ENCODE assay signal across 1 cellular context in the genomic region with DNA sequence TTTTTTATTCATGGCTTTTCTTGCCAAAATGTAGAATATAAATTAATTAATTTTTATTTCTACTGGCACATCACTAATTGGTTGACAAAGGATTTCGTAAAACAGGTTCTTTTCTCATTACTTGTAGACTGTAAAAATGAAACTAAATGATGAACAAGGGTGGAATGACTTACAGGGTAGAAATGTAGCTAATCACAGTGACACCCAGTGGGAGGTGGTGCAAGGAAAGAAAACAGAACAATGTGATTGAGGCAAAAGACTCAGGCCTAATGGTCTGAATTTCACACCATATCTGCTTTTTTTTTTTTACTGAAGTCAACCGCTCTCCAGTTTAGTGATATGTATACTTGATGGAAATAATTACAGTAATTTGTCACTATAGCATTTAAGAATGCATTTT.
TF ChIP-seq lines count a peak whose summit lies in the region.

No MANE protein-coding gene starts in this region.

TF ChIP-seq in H1, 55 proteins besides CTCF, POLR2A, EP300 and RAD21:
- TF ChIP-seq SIX5 (IDR thresholded peaks at IDR 0.05; ENCODE audit: low read depth, low read length) (no peak), CEBPB (IDR thresholded peaks at IDR 0.05; ENCODE audit: low read depth, low read length) (no peak), BACH1 (IDR thresholded peaks at IDR 0.05; ENCODE audit: low read length) (no peak), KDM5A (IDR thresholded peaks at IDR 0.05; ENCODE audit: low read length) (no peak), SP2 (IDR thresholded peaks at IDR 0.05; ENCODE audit: low read length) (no peak)
- TF ChIP-seq, protein P1, sequence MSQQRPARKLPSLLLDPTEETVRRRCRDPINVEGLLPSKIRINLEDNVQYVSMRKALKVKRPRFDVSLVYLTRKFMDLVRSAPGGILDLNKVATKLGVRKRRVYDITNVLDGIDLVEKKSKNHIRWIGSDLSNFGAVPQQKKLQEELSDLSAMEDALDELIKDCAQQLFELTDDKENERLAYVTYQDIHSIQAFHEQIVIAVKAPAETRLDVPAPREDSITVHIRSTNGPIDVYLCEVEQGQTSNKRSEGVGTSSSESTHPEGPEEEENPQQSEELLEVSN (IDR thresholded peaks at IDR 0.05): no peak
TF ChIP-seq in H1: peak in this region for 0.
